8 cellular contexts compared by ENCODE assay signal in the genomic region with DNA sequence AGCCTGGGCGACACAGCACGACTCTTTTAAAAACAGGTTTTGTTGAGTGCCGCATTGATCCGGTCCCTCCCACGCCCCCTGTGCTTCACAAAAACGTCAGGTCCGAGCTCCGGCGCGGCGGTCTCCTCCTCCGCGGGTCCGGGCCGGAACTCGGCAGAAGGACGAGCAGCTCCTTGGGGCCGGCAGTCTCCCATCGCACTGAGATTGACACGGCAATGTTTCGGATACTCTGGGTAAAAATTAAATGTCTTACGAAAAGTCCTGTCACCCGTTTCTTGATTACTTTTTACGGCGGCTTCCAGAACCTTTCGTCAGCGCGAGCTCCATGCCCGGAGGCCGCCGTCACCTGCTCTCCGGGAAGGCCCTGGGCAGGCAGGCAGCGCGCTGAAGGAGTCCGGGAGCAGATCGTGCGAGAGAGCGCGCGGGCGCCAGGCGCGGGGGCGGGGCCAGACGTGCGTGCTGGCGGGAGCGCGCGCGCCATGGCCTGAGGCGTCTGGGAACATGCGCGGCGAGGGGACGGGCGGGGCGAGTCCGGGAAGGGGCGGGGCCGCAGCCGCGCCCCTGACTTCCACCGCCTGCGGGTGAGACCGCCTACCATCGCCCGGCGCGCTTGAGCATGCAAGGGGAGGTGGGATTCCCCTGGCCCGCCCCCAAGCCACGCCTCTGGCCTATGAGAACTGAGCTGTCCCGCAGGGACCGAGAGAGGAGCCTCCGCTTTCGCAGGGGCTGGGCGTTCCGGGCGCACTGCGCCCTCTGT. TPM values are rescaled to one million over a fixed set of nuclear protein-coding genes. Genes with fewer than 3 reads are reported as not detected.
DNase-seq lines count a peak whose midpoint lies in the region; ATAC-seq and TF ChIP-seq lines count a peak whose summit lies in the region.

No MANE protein-coding gene starts in this region.

- peak overlapping the region; percentile 88 for H3K4me3 Mint-ChIP-seq in T-helper 2 cell treated with Interferon-gamma antibody and Interleukin-4, amounts not matched to agents 5 μg/mL and 100 μg/mL, for 36 hours

- H3K4me3 ChIP-seq in ascending aorta: peak overlapping the region; percentile 63 to 65
- H3K4me3 ChIP-seq in right atrium auricular region: peak overlapping the region; percentile 55 to 66
- peak overlapping the region; percentile 54 for H3K4me3 ChIP-seq in vagina

- TF ChIP-seq POLR2A in GM18505 (IDR thresholded peaks at IDR 0.05; ENCODE audit: borderline replicate concordance, extremely low read depth, insufficient read depth, insufficient read length) (peak; percentile 95), vagina (IDR thresholded peaks at IDR 0.05) (peak in 1 of 2 donors; percentile 74)

- H3K27me3 Mint-ChIP-seq in T-helper 2 cell treated with Interferon-gamma antibody and Interleukin-4, amounts not matched to agents 5 μg/mL and 100 μg/mL, for 36 hours (ENCODE audit: low read depth): no peaks in the 10 kb centered on the region

- H3K4me1 Mint-ChIP-seq in T-helper 2 cell treated with Interferon-gamma antibody and Interleukin-4, amounts not matched to agents 5 μg/mL and 100 μg/mL, for 36 hours (ENCODE audit: low read depth): peaks cover 4% of the 10 kb centered on the region

- no peaks in the 10 kb centered on the region for H3K27me3 ChIP-seq in ascending aorta
- no peaks in the 10 kb centered on the region for H3K27me3 ChIP-seq in right atrium auricular region
- no peaks in the 10 kb centered on the region for H3K27me3 ChIP-seq in vagina

- peak overlapping the region; percentile 93 for H3K27ac Mint-ChIP-seq in T-helper 2 cell treated with Interferon-gamma antibody and Interleukin-4, amounts not matched to agents 5 μg/mL and 100 μg/mL, for 36 hours

- H3K4me1 ChIP-seq in ascending aorta (no peaks in the 10 kb centered on the region), right atrium auricular region (peaks cover 0 to 5% of the 10 kb centered on the region in 2 donors), vagina (peaks cover 13% of the 10 kb centered on the region)

- peaks cover 2% of the 10 kb centered on the region for H3K36me3 Mint-ChIP-seq in T-helper 2 cell treated with Interferon-gamma antibody and Interleukin-4, amounts not matched to agents 5 μg/mL and 100 μg/mL, for 36 hours (ENCODE audit: low read depth)

- peak; percentile 89 for ATAC-seq in GM18505 (IDR thresholded peaks at IDR 0.05; ENCODE audit: unreplicated experiment)
- ATAC-seq in HG02970 (IDR thresholded peaks at IDR 0.05; ENCODE audit: low FRiP score, unreplicated experiment): peak; percentile 95

- no peaks in the 10 kb centered on the region for H3K9me3 ChIP-seq in ascending aorta
- H3K9me3 ChIP-seq in right atrium auricular region: no peaks in the 10 kb centered on the region
- no peaks in the 10 kb centered on the region for H3K9me3 ChIP-seq in vagina

- intact Hi-C loops in ascending aorta (cut with DNase I): loop anchor here (1.0 to 10.0 kb wide), 5 partner anchors 53 to 301 kb away; no protein-coding TSS in a partner anchor
- intact Hi-C loops in vagina (cut with DNase I): loop anchor here (5.0 kb wide), 1 partner anchor 51 kb away; no protein-coding TSS in a partner anchor

- TF ChIP-seq CTCF in ascending aorta (IDR thresholded peaks at IDR 0.05): no peak
- TF ChIP-seq CTCF in right atrium auricular region (IDR thresholded peaks at IDR 0.05): no peak
- peak in 1 of 3 experiments; percentile 92 for TF ChIP-seq CTCF in vagina (IDR thresholded peaks at IDR 0.05)

- no peaks in the 10 kb centered on the region for H3K9me3 Mint-ChIP-seq in T-helper 2 cell treated with Interferon-gamma antibody and Interleukin-4, amounts not matched to agents 5 μg/mL and 100 μg/mL, for 36 hours

- H3K36me3 ChIP-seq in ascending aorta (no peaks in the 10 kb centered on the region), right atrium auricular region (no peaks in the 10 kb centered on the region), vagina (no peaks in the 10 kb centered on the region)

- DNase-seq in NCI-H187 treated with DMSO at 0.1 percent for 48 hours (lab: John Stamatoyannopoulos, UW) (peak; percentile 65), ascending aorta (ENCODE audit: low spot score in 2 of 2) (peak; percentile 99 to 100), right atrium auricular region (ENCODE audit: low spot score) (peak; percentile 99), putamen (ENCODE audit: low spot score) (peak; percentile 98), vagina (ENCODE audit: extremely low spot score in 2 of 2) (peak; percentile 99)
- DNase-seq in T-helper 2 cell treated with Interferon-gamma antibody and Interleukin-4, amounts not matched to agents 5 μg/mL and 100 μg/mL, for 36 hours (ENCODE audit: low spot score): peak; percentile 99

- H3K27ac ChIP-seq in ascending aorta: peak overlapping the region; percentile 90 to 91
- H3K27ac ChIP-seq in right atrium auricular region: peak overlapping the region; percentile 96 to 97
- H3K27ac ChIP-seq in vagina: peak overlapping the region; percentile 83

RNA-seq across cellular contexts. Expression of a gene that starts 11.7 kb away (rescaled TPM):
- 15.6 TPM for total RNA-seq in ascending aorta
- total RNA-seq in right atrium auricular region: 100 to 1,000 TPM; 295 to 466 TPM
- total RNA-seq in vagina: 1.5 TPM

RNA-seq across cellular contexts. Expression of a gene that starts 19.3 kb away (rescaled TPM):
- total RNA-seq in ascending aorta (5.3 TPM), right atrium auricular region (1 to 10 TPM; 2.0 to 2.9 TPM), vagina (6.9 TPM)

Comparison
In these comparisons a context has a peak if more than half of its experiments do, and no peak if none do; other contexts are left out.
1. Peak in every context shown above with its lines: DNase-seq, ATAC-seq, H3K4me3 ChIP-seq and H3K27ac ChIP-seq.
2. RNA of a gene that starts 11.7 kb away (total RNA-seq): 295 to 466 TPM in right atrium auricular region; 15.6 TPM in ascending aorta (single experiment) and 1.5 TPM in vagina (single experiment); every median in the first group is over 10 times any median in the second.